ENCODE assay signal across 1 cellular context in the genomic region with DNA sequence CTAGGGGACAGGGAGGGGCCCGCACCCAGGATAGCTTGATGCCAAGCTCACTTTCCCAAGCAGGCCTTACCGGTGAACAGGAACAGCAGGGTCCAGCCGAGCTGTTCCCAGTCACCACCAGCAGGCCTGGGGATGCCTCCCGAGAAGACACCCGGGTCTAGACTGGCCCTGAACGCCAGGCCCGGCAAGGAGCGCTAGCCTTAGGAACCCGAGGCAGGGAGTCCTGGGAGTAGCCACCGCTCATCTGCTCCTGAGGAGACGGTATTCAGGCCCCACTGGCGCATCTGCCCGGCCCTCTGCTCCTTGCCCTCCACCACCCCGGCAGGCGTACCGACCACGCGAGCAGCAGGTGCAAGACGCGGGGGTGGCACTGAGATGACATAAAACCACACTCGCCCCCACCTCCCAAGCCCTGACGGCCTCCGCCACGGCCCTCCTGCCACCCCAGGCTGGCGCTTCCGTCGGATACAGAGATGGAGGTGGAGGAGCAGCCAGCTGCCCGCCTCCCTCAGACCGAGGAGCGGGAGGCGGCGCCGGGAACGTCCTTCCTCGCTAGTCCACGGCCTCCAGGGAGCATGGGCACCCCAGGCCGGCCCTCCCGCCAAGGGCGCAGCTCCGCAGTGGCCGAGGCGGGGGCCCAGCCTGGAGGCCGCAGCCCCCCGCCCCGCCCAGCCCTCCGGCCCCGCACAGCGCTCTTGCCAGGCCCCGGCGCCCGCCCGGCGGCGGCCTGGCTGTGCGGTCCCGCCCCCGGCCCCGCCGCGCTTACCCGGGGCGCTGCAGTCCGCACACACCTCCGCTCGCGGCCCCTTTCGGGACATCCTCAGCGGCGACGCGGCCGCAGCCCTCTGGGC.
TF ChIP-seq lines count a peak whose summit lies in the region.

No MANE protein-coding gene starts in this region.

TF ChIP-seq in IMR-90, 13 proteins besides CTCF, POLR2A, EP300 and RAD21:
- TF ChIP-seq CHD1 (IDR thresholded peaks at IDR 0.05; ENCODE audit: low read depth, low read length) (no peak), NFE2L2 (IDR thresholded peaks at IDR 0.05; ENCODE audit: low read depth, low read length) (no peak), MAZ (IDR thresholded peaks at IDR 0.05; ENCODE audit: borderline replicate concordance, low read depth, low read length) (no peak), RFX5 (IDR thresholded peaks at IDR 0.05; ENCODE audit: low read depth, low read length) (no peak), BHLHE40 (IDR thresholded peaks at IDR 0.05; ENCODE audit: low read depth, low read length) (peak; percentile 23; the same call in 1 of the 2 replicates), FOS (IDR thresholded peaks at IDR 0.05; ENCODE audit: low read depth, low read length) (no peak)
TF ChIP-seq in IMR-90: peak in this region for 1.
